In genomic region chr5:590343-590742, GRCh38 we compare ENCODE assay signal across 13 cellular contexts. TPM values are rescaled to one million over a fixed set of nuclear protein-coding genes. Genes with fewer than 3 reads are reported as not detected.
DNase-seq lines count a peak whose midpoint lies in the region; ATAC-seq and TF ChIP-seq lines count a peak whose summit lies in the region.
"Had no signal": no experiment of that assay in that cellular context is flagged by ENCODE, and none has a peak within 500 bp of the region (broad histone marks: within the 10 kb centered on the region; RNA-seq: fewer than 3 reads in every experiment).

No MANE protein-coding gene starts in this region.

- DNase-seq in ELR (ENCODE audit: low read depth) (peak; percentile 4), MM.1S (no peak), dermis blood vessel endothelial cell (peak; percentile 3), NCI-H2029 treated with DMSO at 0.1 percent for 48 hours (lab: John Stamatoyannopoulos, UW) (no peak), Right ventricle myocardium superior (no peak)
- no peak for DNase-seq in stimulated activated CD4-positive, alpha-beta T cell treated with anti-CD3 and anti-CD28 coated beads, Interleukin-4, amount 100 ng/mL, for 1 hour
- DNase-seq: Calu3; CD8-positive, alpha-beta T cell; GF-D8; H9 had no signal

- peak overlapping the region; percentile 23; the same call in 1 of the 2 replicates for H3K4me3 ChIP-seq in MM.1S (ENCODE audit: low read length)
- H3K4me3 ChIP-seq: A549; BLaER1 treated with 17β-estradiol and CSF1 and Interleukin-3, amounts not matched to agents 10 nM and 100 nM had no signal

- H3K9me3 ChIP-seq in MM.1S (replicated peaks; ENCODE audit: insufficient read depth, low read length): no peaks in the 10 kb centered on the region

- H3K4me1 ChIP-seq in MM.1S (ENCODE audit: low read length): peaks cover 36% of the 10 kb centered on the region
- H3K4me1 ChIP-seq: A549 had no signal

- H3K9me2 ChIP-seq in MM.1S (replicated peaks; ENCODE audit: insufficient read depth, low read length): no peaks in the 10 kb centered on the region

- peak overlapping the region; percentile 52 for H3K4me2 ChIP-seq in MM.1S (ENCODE audit: low read depth, low read length)
- H3K4me2 ChIP-seq: A549; BLaER1 treated with 17β-estradiol and CSF1 and Interleukin-3, amounts not matched to agents 10 nM and 100 nM had no signal

- peak overlapping the region; percentile 86 for H3K27ac ChIP-seq in MM.1S (ENCODE audit: low read length)
- H3K27ac ChIP-seq: A549; BLaER1 treated with 17β-estradiol and CSF1 and Interleukin-3, amounts not matched to agents 10 nM and 100 nM had no signal

- no peak for ATAC-seq in GM21786 (IDR thresholded peaks at IDR 0.05; ENCODE audit: unreplicated experiment)
- ATAC-seq in Right ventricle myocardium superior (ENCODE audit: poor library complexity): no peak
- ATAC-seq: A549; CD8-positive, alpha-beta T cell had no signal

- no peaks in the 10 kb centered on the region for H3K79me2 ChIP-seq in MM.1S (ENCODE audit: low read length)

- no peak for TF ChIP-seq CTCF in MM.1S (IDR thresholded peaks at IDR 0.05; ENCODE audit: low read length)

- H2AFZ ChIP-seq in MM.1S (ENCODE audit: low read length): peak overlapping the region; percentile 20; the same call in 1 of the 2 replicates

- intact Hi-C loops in Right ventricle myocardium superior (cut with DNase I): no loop called here

- H3F3A ChIP-seq in MM.1S (ENCODE audit: insufficient read depth, low read length): peaks cover 18% of the 10 kb centered on the region

- H3K9ac ChIP-seq in MM.1S (ENCODE audit: low read length): peak overlapping the region; percentile 41; the same call in 1 of the 2 replicates
- H3K9ac ChIP-seq: BLaER1 treated with 17β-estradiol and CSF1 and Interleukin-3, amounts not matched to agents 10 nM and 100 nM had no signal

- H3K27me3 ChIP-seq in MM.1S (replicated peaks; ENCODE audit: insufficient read depth, low read length): no peaks in the 10 kb centered on the region
- H3K27me3 ChIP-seq: BLaER1 treated with 17β-estradiol and CSF1 and Interleukin-3, amounts not matched to agents 10 nM and 100 nM had no signal

- no peaks in the 10 kb centered on the region for H4K20me1 ChIP-seq in MM.1S (ENCODE audit: insufficient read depth, low read length)
- H4K20me1 ChIP-seq: BLaER1 treated with 17β-estradiol and CSF1 and Interleukin-3, amounts not matched to agents 10 nM and 100 nM had no signal

- H3K36me3 ChIP-seq in MM.1S (replicated peaks; ENCODE audit: insufficient read depth, low read length): no peaks in the 10 kb centered on the region
- H3K36me3 ChIP-seq: BLaER1 treated with 17β-estradiol and CSF1 and Interleukin-3, amounts not matched to agents 10 nM and 100 nM had no signal

RNA-seq across cellular contexts. Expression of gene CEP72, which starts 21.8 kb away (rescaled TPM):
- 2.9 and 4.7 TPM in 2 replicates for total RNA-seq in dermis blood vessel endothelial cell
- total RNA-seq in Right ventricle myocardium superior: 1.7 TPM

Comparison
In these comparisons a context has a peak if more than half of its experiments do, and no peak if none do; other contexts are left out.
1. DNase-seq: peak in ELR (single experiment) and dermis blood vessel endothelial cell (single experiment); none in MM.1S (single experiment), NCI-H2029 treated with DMSO at 0.1 percent for 48 hours (single experiment), stimulated activated CD4-positive, alpha-beta T cell treated with anti-CD3 and anti-CD28 coated beads, Interleukin-4, amount 100 ng/mL, for 1 hour (single experiment) and Right ventricle myocardium superior (single experiment).